In the genomic region with DNA sequence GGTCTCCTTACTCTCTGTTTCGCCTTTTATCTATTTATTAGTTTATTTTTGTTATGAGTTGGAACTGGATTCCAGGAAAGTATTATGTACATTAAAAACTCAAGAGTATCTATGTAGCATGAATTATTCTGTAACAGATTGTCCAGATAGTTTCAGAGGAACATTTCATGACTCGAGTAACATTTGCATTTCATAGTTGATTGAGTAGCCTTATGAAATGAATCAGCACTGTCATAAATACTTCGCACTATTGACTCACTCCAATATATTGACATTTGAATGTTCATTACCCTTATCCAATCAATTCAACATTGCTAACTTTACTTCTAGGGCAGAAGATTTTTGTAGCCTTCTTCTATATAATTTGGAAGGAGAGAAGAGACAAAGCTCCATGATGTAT, we compare ENCODE assay signal across 1 cellular context.
TF ChIP-seq lines count a peak whose summit lies in the region.

No MANE protein-coding gene starts in this region.

TF ChIP-seq in GM12878, 131 proteins besides CTCF, POLR2A, EP300 and RAD21 (continued from another document and continues in another):
- TF ChIP-seq, protein P1, sequence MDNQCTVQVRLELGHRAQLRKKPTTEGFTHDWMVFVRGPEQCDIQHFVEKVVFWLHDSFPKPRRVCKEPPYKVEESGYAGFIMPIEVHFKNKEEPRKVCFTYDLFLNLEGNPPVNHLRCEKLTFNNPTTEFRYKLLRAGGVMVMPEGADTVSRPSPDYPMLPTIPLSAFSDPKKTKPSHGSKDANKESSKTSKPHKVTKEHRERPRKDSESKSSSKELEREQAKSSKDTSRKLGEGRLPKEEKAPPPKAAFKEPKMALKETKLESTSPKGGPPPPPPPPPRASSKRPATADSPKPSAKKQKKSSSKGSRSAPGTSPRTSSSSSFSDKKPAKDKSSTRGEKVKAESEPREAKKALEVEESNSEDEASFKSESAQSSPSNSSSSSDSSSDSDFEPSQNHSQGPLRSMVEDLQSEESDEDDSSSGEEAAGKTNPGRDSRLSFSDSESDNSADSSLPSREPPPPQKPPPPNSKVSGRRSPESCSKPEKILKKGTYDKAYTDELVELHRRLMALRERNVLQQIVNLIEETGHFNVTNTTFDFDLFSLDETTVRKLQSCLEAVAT (IDR thresholded peaks at IDR 0.05): peak; percentile 60; the same call in 1 of the 2 replicates
- TF ChIP-seq CREM (IDR thresholded peaks at IDR 0.05; ENCODE audit: low read depth) (peak; percentile 75; the same call in 1 of the 2 replicates), GATAD2B (conservative IDR thresholded peaks at IDR 0.05; ENCODE audit: low read depth) (no peak), LARP7 (IDR thresholded peaks at IDR 0.05) (no peak), RCOR1 (conservative IDR thresholded peaks at IDR 0.05; ENCODE audit: low read depth, low read length) (0 out of 2 replicates have a peak, but pooled peaks have one; percentile 18), CBX3 (IDR thresholded peaks at IDR 0.05; ENCODE audit: borderline replicate concordance, low read depth) (no peak), TARDBP (IDR thresholded peaks at IDR 0.05; ENCODE audit: borderline replicate concordance) (no peak), ZNF217 (IDR thresholded peaks at IDR 0.05) (peak; percentile 50; the same call in 1 of the 2 replicates), SMAD5 (IDR thresholded peaks at IDR 0.05; ENCODE audit: low read depth) (no peak), STAT1 (conservative IDR thresholded peaks at IDR 0.05) (no peak), BHLHE40 (IDR thresholded peaks at IDR 0.05; ENCODE audit: borderline replicate concordance in 1 of 2, low read depth in 2 of 2, low read length in 1 of 2) (no peak), RELA (IDR thresholded peaks at IDR 0.05; ENCODE audit: borderline replicate concordance, partially characterized antibody) (no peak), CREB1 (IDR thresholded peaks at IDR 0.05; ENCODE audit: low read depth) (0 out of 2 replicates have a peak, but pooled peaks have one; percentile 35), NFXL1 (IDR thresholded peaks at IDR 0.05; ENCODE audit: borderline replicate concordance) (no peak), NR2C2 (IDR thresholded peaks at IDR 0.05; ENCODE audit: borderline replicate concordance, control insufficient read depth, insufficient read length, low read depth) (no peak), SMC3 (IDR thresholded peaks at IDR 0.05; ENCODE audit: borderline replicate concordance, low read length) (no peak), CEBPB (IDR thresholded peaks at IDR 0.05; ENCODE audit: borderline replicate concordance in 1 of 2, low read depth in 2 of 2, low read length in 2 of 2) (no peak), MYB (IDR thresholded peaks at IDR 0.05; ENCODE audit: borderline replicate concordance, low read depth, low read length) (no peak), PAX5 (IDR thresholded peaks at IDR 0.05; ENCODE audit: borderline replicate concordance, low read depth, low read length) (peak; percentile 56; the same call in 1 of the 2 replicates), WRNIP1 (IDR thresholded peaks at IDR 0.05; ENCODE audit: borderline replicate concordance, low read depth, low read length) (no peak), NRF1 (conservative IDR thresholded peaks at IDR 0.05; ENCODE audit: low read depth, low read length) (no peak), NFYA (IDR thresholded peaks at IDR 0.05; ENCODE audit: borderline replicate concordance, low read depth, low read length) (no peak), TCF3 (IDR thresholded peaks at IDR 0.05; ENCODE audit: borderline replicate concordance, insufficient read depth, low read depth, low read length) (no peak), STAT3 (IDR thresholded peaks at IDR 0.05; ENCODE audit: low read depth, low read length) (no peak), JUND (IDR thresholded peaks at IDR 0.05; ENCODE audit: low read depth, low read length) (peak; percentile 72; the same call in 1 of the 2 replicates), NBN (IDR thresholded peaks at IDR 0.05) (no peak), FOXM1 (IDR thresholded peaks at IDR 0.05; ENCODE audit: low read depth, low read length) (peak; percentile 89; the same call in 1 of the 2 replicates), PAX8 (IDR thresholded peaks at IDR 0.05) (no peak), IKZF2 (IDR thresholded peaks at IDR 0.05) (peak in 1 of 2 experiments; percentile 66; a peak in 2 of 4 replicates), KDM1A (IDR thresholded peaks at IDR 0.05; ENCODE audit: borderline replicate concordance) (no peak), FOXK2 (IDR thresholded peaks at IDR 0.05) (no peak), BACH1 (IDR thresholded peaks at IDR 0.05; ENCODE audit: borderline replicate concordance) (peak; percentile 27; the same call in 1 of the 2 replicates), JUNB (IDR thresholded peaks at IDR 0.05) (peak; percentile 91), POLR2AphosphoS2 (IDR thresholded peaks at IDR 0.05; ENCODE audit: low read depth, low read length) (no peak), SREBF1 (IDR thresholded peaks at IDR 0.05; ENCODE audit: low read length) (no peak), IRF4 (IDR thresholded peaks at IDR 0.05; ENCODE audit: low read depth, low read length) (peak; percentile 95), RB1 (IDR thresholded peaks at IDR 0.05; ENCODE audit: borderline replicate concordance) (no peak), RAD51 (IDR thresholded peaks at IDR 0.05) (no peak), PML (IDR thresholded peaks at IDR 0.05; ENCODE audit: low read length) (no peak), SPI1 (IDR thresholded peaks at IDR 0.05; ENCODE audit: borderline replicate concordance, insufficient read depth, low read depth, low read length) (no peak), CBFB (IDR thresholded peaks at IDR 0.05; ENCODE audit: low read depth) (no peak)
- TF ChIP-seq, protein P2, sequence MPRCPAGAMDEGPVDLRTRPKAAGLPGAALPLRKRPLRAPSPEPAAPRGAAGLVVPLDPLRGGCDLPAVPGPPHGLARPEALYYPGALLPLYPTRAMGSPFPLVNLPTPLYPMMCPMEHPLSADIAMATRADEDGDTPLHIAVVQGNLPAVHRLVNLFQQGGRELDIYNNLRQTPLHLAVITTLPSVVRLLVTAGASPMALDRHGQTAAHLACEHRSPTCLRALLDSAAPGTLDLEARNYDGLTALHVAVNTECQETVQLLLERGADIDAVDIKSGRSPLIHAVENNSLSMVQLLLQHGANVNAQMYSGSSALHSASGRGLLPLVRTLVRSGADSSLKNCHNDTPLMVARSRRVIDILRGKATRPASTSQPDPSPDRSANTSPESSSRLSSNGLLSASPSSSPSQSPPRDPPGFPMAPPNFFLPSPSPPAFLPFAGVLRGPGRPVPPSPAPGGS (IDR thresholded peaks at IDR 0.05; ENCODE audit: borderline replicate concordance, insufficient read depth, low read depth, low read length, poor library complexity, severe bottlenecking): peak; percentile 18
- TF ChIP-seq, protein P3, sequence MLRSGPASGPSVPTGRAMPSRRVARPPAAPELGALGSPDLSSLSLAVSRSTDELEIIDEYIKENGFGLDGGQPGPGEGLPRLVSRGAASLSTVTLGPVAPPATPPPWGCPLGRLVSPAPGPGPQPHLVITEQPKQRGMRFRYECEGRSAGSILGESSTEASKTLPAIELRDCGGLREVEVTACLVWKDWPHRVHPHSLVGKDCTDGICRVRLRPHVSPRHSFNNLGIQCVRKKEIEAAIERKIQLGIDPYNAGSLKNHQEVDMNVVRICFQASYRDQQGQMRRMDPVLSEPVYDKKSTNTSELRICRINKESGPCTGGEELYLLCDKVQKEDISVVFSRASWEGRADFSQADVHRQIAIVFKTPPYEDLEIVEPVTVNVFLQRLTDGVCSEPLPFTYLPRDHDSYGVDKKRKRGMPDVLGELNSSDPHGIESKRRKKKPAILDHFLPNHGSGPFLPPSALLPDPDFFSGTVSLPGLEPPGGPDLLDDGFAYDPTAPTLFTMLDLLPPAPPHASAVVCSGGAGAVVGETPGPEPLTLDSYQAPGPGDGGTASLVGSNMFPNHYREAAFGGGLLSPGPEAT (IDR thresholded peaks at IDR 0.05; ENCODE audit: low read depth): peak; percentile 38; the same call in 1 of the 2 replicates
- TF ChIP-seq, protein P4, sequence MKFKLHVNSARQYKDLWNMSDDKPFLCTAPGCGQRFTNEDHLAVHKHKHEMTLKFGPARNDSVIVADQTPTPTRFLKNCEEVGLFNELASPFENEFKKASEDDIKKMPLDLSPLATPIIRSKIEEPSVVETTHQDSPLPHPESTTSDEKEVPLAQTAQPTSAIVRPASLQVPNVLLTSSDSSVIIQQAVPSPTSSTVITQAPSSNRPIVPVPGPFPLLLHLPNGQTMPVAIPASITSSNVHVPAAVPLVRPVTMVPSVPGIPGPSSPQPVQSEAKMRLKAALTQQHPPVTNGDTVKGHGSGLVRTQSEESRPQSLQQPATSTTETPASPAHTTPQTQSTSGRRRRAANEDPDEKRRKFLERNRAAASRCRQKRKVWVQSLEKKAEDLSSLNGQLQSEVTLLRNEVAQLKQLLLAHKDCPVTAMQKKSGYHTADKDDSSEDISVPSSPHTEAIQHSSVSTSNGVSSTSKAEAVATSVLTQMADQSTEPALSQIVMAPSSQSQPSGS (IDR thresholded peaks at IDR 0.05; ENCODE audit: low read length): peak; percentile 85
- TF ChIP-seq, protein P5, sequence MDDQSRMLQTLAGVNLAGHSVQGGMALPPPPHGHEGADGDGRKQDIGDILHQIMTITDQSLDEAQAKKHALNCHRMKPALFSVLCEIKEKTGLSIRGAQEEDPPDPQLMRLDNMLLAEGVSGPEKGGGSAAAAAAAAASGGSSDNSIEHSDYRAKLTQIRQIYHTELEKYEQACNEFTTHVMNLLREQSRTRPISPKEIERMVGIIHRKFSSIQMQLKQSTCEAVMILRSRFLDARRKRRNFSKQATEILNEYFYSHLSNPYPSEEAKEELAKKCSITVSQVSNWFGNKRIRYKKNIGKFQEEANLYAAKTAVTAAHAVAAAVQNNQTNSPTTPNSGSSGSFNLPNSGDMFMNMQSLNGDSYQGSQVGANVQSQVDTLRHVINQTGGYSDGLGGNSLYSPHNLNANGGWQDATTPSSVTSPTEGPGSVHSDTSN (IDR thresholded peaks at IDR 0.05; ENCODE audit: insufficient replicate concordance, low read depth, low read length): no peak
- TF ChIP-seq, protein P6, sequence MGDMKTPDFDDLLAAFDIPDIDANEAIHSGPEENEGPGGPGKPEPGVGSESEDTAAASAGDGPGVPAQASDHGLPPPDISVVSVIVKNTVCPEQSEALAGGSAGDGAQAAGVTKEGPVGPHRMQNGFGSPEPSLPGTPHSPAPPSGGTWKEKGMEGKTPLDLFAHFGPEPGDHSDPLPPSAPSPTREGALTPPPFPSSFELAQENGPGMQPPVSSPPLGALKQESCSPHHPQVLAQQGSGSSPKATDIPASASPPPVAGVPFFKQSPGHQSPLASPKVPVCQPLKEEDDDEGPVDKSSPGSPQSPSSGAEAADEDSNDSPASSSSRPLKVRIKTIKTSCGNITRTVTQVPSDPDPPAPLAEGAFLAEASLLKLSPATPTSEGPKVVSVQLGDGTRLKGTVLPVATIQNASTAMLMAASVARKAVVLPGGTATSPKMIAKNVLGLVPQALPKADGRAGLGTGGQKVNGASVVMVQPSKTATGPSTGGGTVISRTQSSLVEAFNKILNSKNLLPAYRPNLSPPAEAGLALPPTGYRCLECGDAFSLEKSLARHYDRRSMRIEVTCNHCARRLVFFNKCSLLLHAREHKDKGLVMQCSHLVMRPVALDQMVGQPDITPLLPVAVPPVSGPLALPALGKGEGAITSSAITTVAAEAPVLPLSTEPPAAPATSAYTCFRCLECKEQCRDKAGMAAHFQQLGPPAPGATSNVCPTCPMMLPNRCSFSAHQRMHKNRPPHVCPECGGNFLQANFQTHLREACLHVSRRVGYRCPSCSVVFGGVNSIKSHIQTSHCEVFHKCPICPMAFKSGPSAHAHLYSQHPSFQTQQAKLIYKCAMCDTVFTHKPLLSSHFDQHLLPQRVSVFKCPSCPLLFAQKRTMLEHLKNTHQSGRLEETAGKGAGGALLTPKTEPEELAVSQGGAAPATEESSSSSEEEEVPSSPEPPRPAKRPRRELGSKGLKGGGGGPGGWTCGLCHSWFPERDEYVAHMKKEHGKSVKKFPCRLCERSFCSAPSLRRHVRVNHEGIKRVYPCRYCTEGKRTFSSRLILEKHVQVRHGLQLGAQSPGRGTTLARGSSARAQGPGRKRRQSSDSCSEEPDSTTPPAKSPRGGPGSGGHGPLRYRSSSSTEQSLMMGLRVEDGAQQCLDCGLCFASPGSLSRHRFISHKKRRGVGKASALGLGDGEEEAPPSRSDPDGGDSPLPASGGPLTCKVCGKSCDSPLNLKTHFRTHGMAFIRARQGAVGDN (IDR thresholded peaks at IDR 0.05): no peak
- TF ChIP-seq, protein P7, sequence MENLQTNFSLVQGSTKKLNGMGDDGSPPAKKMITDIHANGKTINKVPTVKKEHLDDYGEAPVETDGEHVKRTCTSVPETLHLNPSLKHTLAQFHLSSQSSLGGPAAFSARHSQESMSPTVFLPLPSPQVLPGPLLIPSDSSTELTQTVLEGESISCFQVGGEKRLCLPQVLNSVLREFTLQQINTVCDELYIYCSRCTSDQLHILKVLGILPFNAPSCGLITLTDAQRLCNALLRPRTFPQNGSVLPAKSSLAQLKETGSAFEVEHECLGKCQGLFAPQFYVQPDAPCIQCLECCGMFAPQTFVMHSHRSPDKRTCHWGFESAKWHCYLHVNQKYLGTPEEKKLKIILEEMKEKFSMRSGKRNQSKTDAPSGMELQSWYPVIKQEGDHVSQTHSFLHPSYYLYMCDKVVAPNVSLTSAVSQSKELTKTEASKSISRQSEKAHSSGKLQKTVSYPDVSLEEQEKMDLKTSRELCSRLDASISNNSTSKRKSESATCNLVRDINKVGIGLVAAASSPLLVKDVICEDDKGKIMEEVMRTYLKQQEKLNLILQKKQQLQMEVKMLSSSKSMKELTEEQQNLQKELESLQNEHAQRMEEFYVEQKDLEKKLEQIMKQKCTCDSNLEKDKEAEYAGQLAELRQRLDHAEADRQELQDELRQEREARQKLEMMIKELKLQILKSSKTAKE (IDR thresholded peaks at IDR 0.05; ENCODE audit: low read depth, poor library complexity, severe bottlenecking): peak; percentile 52
- TF ChIP-seq, protein P8, sequence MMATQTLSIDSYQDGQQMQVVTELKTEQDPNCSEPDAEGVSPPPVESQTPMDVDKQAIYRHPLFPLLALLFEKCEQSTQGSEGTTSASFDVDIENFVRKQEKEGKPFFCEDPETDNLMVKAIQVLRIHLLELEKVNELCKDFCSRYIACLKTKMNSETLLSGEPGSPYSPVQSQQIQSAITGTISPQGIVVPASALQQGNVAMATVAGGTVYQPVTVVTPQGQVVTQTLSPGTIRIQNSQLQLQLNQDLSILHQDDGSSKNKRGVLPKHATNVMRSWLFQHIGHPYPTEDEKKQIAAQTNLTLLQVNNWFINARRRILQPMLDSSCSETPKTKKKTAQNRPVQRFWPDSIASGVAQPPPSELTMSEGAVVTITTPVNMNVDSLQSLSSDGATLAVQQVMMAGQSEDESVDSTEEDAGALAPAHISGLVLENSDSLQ (IDR thresholded peaks at IDR 0.05): peak; percentile 68
- TF ChIP-seq, protein P9, sequence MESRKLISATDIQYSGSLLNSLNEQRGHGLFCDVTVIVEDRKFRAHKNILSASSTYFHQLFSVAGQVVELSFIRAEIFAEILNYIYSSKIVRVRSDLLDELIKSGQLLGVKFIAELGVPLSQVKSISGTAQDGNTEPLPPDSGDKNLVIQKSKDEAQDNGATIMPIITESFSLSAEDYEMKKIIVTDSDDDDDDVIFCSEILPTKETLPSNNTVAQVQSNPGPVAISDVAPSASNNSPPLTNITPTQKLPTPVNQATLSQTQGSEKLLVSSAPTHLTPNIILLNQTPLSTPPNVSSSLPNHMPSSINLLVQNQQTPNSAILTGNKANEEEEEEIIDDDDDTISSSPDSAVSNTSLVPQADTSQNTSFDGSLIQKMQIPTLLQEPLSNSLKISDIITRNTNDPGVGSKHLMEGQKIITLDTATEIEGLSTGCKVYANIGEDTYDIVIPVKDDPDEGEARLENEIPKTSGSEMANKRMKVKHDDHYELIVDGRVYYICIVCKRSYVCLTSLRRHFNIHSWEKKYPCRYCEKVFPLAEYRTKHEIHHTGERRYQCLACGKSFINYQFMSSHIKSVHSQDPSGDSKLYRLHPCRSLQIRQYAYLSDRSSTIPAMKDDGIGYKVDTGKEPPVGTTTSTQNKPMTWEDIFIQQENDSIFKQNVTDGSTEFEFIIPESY (IDR thresholded peaks at IDR 0.05): no peak
